Comparison of ENCODE assay signal across 6 cellular contexts in genomic region chr7:138075786-138076185, GRCh38. TPM values are rescaled to one million over a fixed set of nuclear protein-coding genes. Genes with fewer than 3 reads are reported as not detected.
"Had no signal": no experiment of that assay in that cellular context is flagged by ENCODE, and none has a peak within 500 bp of the region (broad histone marks: within the 10 kb centered on the region; RNA-seq: fewer than 3 reads in every experiment).

No MANE protein-coding gene starts in this region.

RNA-seq across cellular contexts. Expression of gene AKR1D1, which starts 0.5 kb away (rescaled TPM):
- total RNA-seq: M059J, OCI-LY7, Peyer's patch, Right ventricle myocardium superior, SJSA1 had no signal
- polyA plus RNA-seq: SK-N-SH had no signal
